Comparison of ENCODE assay signal across 2 cellular contexts in the genomic region with DNA sequence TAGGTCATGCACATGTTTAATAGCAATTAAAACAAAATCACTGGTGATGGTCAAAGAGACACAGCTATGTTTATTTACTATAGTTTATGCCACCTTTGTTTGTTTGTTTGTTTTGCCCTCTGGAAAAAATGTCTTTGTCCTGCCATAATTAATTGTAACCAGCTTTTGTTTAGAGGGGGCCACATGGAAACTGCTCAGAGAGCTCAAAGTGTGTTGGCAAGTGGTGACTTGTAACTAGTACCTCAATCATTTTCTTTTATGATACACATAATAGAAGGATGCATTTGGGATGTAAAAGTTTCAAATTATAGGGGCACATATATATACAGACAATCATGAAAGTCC.
TF ChIP-seq lines count a peak whose summit lies in the region.

No MANE protein-coding gene starts in this region.

TF ChIP-seq in SK-N-SH, 30 proteins besides CTCF, POLR2A, EP300 and RAD21 (continued from another document):
- TF ChIP-seq, protein P1, sequence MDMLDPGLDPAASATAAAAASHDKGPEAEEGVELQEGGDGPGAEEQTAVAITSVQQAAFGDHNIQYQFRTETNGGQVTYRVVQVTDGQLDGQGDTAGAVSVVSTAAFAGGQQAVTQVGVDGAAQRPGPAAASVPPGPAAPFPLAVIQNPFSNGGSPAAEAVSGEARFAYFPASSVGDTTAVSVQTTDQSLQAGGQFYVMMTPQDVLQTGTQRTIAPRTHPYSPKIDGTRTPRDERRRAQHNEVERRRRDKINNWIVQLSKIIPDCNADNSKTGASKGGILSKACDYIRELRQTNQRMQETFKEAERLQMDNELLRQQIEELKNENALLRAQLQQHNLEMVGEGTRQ (IDR thresholded peaks at IDR 0.05; ENCODE audit: borderline replicate concordance, low read depth, low read length) = no peak
- TF ChIP-seq POLR2AphosphoS5 (IDR thresholded peaks at IDR 0.05; ENCODE audit: low read depth, low read length) (no peak), YY1 (IDR thresholded peaks at IDR 0.05; ENCODE audit: low read depth) (no peak), FOXM1 (IDR thresholded peaks at IDR 0.05; ENCODE audit: low read depth) (no peak), FOSL2 (IDR thresholded peaks at IDR 0.05; ENCODE audit: borderline replicate concordance, low read depth) (no peak), SIN3A (IDR thresholded peaks at IDR 0.05; ENCODE audit: borderline replicate concordance, low read depth, low read length) (no peak), FOXJ3 (CRISPR knock-in tag; IDR thresholded peaks at IDR 0.05) (no peak)
- TF ChIP-seq, protein P2, sequence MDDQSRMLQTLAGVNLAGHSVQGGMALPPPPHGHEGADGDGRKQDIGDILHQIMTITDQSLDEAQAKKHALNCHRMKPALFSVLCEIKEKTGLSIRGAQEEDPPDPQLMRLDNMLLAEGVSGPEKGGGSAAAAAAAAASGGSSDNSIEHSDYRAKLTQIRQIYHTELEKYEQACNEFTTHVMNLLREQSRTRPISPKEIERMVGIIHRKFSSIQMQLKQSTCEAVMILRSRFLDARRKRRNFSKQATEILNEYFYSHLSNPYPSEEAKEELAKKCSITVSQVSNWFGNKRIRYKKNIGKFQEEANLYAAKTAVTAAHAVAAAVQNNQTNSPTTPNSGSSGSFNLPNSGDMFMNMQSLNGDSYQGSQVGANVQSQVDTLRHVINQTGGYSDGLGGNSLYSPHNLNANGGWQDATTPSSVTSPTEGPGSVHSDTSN (IDR thresholded peaks at IDR 0.05) = no peak

TF ChIP-seq in SK-N-SH treated with all-trans-retinoic acid at 6 μM for 48 hours, 23 proteins besides CTCF, POLR2A, EP300 and RAD21 (continued from another document):
- TF ChIP-seq, protein P3, sequence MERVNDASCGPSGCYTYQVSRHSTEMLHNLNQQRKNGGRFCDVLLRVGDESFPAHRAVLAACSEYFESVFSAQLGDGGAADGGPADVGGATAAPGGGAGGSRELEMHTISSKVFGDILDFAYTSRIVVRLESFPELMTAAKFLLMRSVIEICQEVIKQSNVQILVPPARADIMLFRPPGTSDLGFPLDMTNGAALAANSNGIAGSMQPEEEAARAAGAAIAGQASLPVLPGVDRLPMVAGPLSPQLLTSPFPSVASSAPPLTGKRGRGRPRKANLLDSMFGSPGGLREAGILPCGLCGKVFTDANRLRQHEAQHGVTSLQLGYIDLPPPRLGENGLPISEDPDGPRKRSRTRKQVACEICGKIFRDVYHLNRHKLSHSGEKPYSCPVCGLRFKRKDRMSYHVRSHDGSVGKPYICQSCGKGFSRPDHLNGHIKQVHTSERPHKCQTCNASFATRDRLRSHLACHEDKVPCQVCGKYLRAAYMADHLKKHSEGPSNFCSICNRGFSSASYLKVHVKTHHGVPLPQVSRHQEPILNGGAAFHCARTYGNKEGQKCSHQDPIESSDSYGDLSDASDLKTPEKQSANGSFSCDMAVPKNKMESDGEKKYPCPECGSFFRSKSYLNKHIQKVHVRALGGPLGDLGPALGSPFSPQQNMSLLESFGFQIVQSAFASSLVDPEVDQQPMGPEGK (CRISPR knock-in tag; IDR thresholded peaks at IDR 0.05; ENCODE audit: borderline replicate concordance) = no peak
- TF ChIP-seq ISL1 (CRISPR knock-in tag; IDR thresholded peaks at IDR 0.05) = no peak
- TF ChIP-seq, protein P4, sequence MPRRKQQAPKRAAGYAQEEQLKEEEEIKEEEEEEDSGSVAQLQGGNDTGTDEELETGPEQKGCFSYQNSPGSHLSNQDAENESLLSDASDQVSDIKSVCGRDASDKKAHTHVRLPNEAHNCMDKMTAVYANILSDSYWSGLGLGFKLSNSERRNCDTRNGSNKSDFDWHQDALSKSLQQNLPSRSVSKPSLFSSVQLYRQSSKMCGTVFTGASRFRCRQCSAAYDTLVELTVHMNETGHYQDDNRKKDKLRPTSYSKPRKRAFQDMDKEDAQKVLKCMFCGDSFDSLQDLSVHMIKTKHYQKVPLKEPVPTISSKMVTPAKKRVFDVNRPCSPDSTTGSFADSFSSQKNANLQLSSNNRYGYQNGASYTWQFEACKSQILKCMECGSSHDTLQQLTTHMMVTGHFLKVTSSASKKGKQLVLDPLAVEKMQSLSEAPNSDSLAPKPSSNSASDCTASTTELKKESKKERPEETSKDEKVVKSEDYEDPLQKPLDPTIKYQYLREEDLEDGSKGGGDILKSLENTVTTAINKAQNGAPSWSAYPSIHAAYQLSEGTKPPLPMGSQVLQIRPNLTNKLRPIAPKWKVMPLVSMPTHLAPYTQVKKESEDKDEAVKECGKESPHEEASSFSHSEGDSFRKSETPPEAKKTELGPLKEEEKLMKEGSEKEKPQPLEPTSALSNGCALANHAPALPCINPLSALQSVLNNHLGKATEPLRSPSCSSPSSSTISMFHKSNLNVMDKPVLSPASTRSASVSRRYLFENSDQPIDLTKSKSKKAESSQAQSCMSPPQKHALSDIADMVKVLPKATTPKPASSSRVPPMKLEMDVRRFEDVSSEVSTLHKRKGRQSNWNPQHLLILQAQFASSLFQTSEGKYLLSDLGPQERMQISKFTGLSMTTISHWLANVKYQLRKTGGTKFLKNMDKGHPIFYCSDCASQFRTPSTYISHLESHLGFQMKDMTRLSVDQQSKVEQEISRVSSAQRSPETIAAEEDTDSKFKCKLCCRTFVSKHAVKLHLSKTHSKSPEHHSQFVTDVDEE (CRISPR knock-in tag; IDR thresholded peaks at IDR 0.05) = no peak
- TF ChIP-seq ARNTL (CRISPR knock-in tag; IDR thresholded peaks at IDR 0.05; ENCODE audit: borderline replicate concordance, low read depth) = no peak
- TF ChIP-seq, protein P5, sequence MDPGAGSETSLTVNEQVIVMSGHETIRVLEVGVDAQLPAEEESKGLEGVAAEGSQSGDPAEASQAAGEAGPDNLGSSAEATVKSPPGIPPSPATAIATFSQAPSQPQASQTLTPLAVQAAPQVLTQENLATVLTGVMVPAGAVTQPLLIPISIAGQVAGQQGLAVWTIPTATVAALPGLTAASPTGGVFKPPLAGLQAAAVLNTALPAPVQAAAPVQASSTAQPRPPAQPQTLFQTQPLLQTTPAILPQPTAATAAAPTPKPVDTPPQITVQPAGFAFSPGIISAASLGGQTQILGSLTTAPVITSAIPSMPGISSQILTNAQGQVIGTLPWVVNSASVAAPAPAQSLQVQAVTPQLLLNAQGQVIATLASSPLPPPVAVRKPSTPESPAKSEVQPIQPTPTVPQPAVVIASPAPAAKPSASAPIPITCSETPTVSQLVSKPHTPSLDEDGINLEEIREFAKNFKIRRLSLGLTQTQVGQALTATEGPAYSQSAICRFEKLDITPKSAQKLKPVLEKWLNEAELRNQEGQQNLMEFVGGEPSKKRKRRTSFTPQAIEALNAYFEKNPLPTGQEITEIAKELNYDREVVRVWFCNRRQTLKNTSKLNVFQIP (CRISPR knock-in tag; IDR thresholded peaks at IDR 0.05; ENCODE audit: borderline replicate concordance, low read depth) = no peak
- no peak for TF ChIP-seq BACH2 (CRISPR knock-in tag; IDR thresholded peaks at IDR 0.05; ENCODE audit: borderline replicate concordance)
- no peak for TF ChIP-seq SNAI2 (CRISPR knock-in tag; IDR thresholded peaks at IDR 0.05)
- TF ChIP-seq CSDC2 (CRISPR knock-in tag; IDR thresholded peaks at IDR 0.05) = no peak
- TF ChIP-seq ZNF70 (CRISPR knock-in tag; IDR thresholded peaks at IDR 0.05) = no peak
- no peak for TF ChIP-seq ZNF8 (CRISPR knock-in tag; IDR thresholded peaks at IDR 0.05)
- TF ChIP-seq OSR1 (CRISPR knock-in tag; IDR thresholded peaks at IDR 0.05) = no peak
- TF ChIP-seq ZFP3 (CRISPR knock-in tag; IDR thresholded peaks at IDR 0.05) = no peak
- no peak for TF ChIP-seq GLIS3 (CRISPR knock-in tag; IDR thresholded peaks at IDR 0.05)
- TF ChIP-seq ZC3H10 (CRISPR knock-in tag; IDR thresholded peaks at IDR 0.05) = no peak
